Comparison of ENCODE assay signal across 9 cellular contexts in the genomic region with DNA sequence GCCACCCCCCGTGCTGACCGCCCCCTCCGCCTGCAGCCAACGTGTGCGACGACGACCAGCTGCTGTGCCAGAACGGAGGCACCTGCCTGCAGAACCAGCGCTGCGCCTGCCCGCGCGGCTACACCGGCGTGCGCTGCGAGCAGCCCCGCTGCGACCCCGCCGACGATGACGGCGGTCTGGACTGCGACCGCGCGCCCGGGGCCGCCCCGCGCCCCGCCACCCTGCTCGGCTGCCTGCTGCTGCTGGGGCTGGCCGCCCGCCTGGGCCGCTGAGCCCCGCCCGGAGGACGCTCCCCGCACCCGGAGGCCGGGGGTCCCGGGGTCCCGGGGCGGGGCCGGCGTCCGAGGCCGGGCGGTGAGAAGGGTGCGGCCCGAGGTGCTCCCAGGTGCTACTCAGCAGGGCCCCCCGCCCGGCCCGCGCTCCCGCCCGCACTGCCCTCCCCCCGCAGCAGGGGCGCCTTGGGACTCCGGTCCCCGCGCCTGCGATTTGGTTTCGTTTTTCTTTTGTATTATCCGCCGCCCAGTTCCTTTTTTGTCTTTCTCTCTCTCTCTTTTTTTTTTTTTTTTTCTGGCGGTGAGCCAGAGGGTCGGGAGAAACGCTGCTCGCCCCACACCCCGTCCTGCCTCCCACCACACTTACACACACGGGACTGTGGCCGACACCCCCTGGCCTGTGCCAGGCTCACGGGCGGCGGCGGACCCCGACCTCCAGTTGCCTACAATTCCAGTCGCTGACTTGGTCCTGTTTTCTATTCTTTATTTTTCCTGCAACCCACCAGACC.
DNase-seq lines count a peak whose midpoint lies in the region; ATAC-seq lines count a peak whose summit lies in the region.
"Had no signal": no experiment of that assay in that cellular context is flagged by ENCODE, and none has a peak within 500 bp of the region (broad histone marks: within the 10 kb centered on the region; RNA-seq: fewer than 3 reads in every experiment).

No MANE protein-coding gene starts in this region.

- peak; percentile 41 for DNase-seq in activated CD4-positive, alpha-beta T cell treated with anti-CD3 and anti-CD28 coated beads for 1 hour
- DNase-seq in activated CD4-positive, alpha-beta T cell treated with anti-CD3 and anti-CD28 coated beads, Interleukin-2, amount 50 U/mL, for 48 hours: no peak
- peak; percentile 40 for DNase-seq in NOMO-1 treated with dmso at 0.1 percent for 144 hours (lab: John Stamatoyannopoulos, UW; ENCODE audit: unreplicated experiment)
- DNase-seq in activated naive CD4-positive, alpha-beta T cell treated with anti-CD3 and anti-CD28 coated beads, Interleukin-2, amount 50 U/mL, for 72 hours (ENCODE audit: low spot score in 2 of 2): no peak
- peak; percentile 30 for DNase-seq in stimulated activated CD4-positive, alpha-beta T cell treated with anti-CD3 and anti-CD28 coated beads, Interleukin-1b, Interleukin-23, amount 100 ng/mL, for 48 hours

- peak overlapping the region; percentile 63 for H3K4me3 ChIP-seq in iPS-18a (ENCODE audit: low read length)

- H3K27me3 ChIP-seq in iPS-18a (ENCODE audit: control insufficient read depth, insufficient read depth, low read length): peaks cover 14% of the 10 kb centered on the region

- peak overlapping the region; percentile 63 to 90 for H3K27ac Mint-ChIP-seq in activated naive CD4-positive, alpha-beta T cell treated with anti-CD3 and anti-CD28 coated beads, Interleukin-2, amount 50 U/mL, for 72 hours

- peak overlapping the region; percentile 44 for H3K9ac ChIP-seq in iPS-18a (ENCODE audit: low read length)

- peaks cover 4% of the 10 kb centered on the region for H3K4me1 ChIP-seq in iPS-18a (ENCODE audit: control insufficient read depth, low read depth, low read length)

- no peak overlapping the region for H3K27ac ChIP-seq in iPS-18a (ENCODE audit: low read length)
- H3K27ac ChIP-seq: epithelial cell of prostate had no signal

- H3K9me3 ChIP-seq in iPS-18a (ENCODE audit: control insufficient read depth, low read depth, low read length): no peaks in the 10 kb centered on the region

- H3K36me3 Mint-ChIP-seq in activated naive CD4-positive, alpha-beta T cell treated with anti-CD3 and anti-CD28 coated beads, Interleukin-2, amount 50 U/mL, for 72 hours: peaks cover 0 to 4% of the 10 kb centered on the region in 2 donors

- H3K9me3 Mint-ChIP-seq in activated naive CD4-positive, alpha-beta T cell treated with anti-CD3 and anti-CD28 coated beads, Interleukin-2, amount 50 U/mL, for 72 hours: no peaks in the 10 kb centered on the region

- no peaks in the 10 kb centered on the region for H3K36me3 ChIP-seq in iPS-18a (ENCODE audit: control insufficient read depth, low read depth, low read length)

- peak in 1 of 2 donors; percentile 24 for ATAC-seq in activated naive CD4-positive, alpha-beta T cell treated with anti-CD3 and anti-CD28 coated beads, Interleukin-2, amount 50 U/mL, for 72 hours
- ATAC-seq in HG02885 (IDR thresholded peaks at IDR 0.05; ENCODE audit: poor library complexity, unreplicated experiment) (no peak), GM18907 (IDR thresholded peaks at IDR 0.05; ENCODE audit: unreplicated experiment) (no peak)

Comparison
In these comparisons a context has a peak if more than half of its experiments do, and no peak if none do; other contexts are left out.
1. DNase-seq: peak in activated CD4-positive, alpha-beta T cell treated with anti-CD3 and anti-CD28 coated beads for 1 hour (single experiment), NOMO-1 treated with dmso at 0.1 percent for 144 hours (single experiment) and stimulated activated CD4-positive, alpha-beta T cell treated with anti-CD3 and anti-CD28 coated beads, Interleukin-1b, Interleukin-23, amount 100 ng/mL, for 48 hours (single experiment); none in activated CD4-positive, alpha-beta T cell treated with anti-CD3 and anti-CD28 coated beads, Interleukin-2, amount 50 U/mL, for 48 hours (0 of 2) and activated naive CD4-positive, alpha-beta T cell treated with anti-CD3 and anti-CD28 coated beads, Interleukin-2, amount 50 U/mL, for 72 hours (0 of 2).